ENCODE assay signal across 15 cellular contexts in genomic region chr20:32467506-32468312, GRCh38.
DNase-seq lines count a peak whose midpoint lies in the region; ATAC-seq and TF ChIP-seq lines count a peak whose summit lies in the region.
"Had no signal": no experiment of that assay in that cellular context is flagged by ENCODE, and none has a peak within 500 bp of the region (broad histone marks: within the 10 kb centered on the region; RNA-seq: fewer than 3 reads in every experiment).

No MANE protein-coding gene starts in this region.

- H3K4me3 Mint-ChIP-seq in stimulated activated memory B cell treated with anti-CD40 and anti-IgM and Interleukin-4, amounts not matched to agents 10 μg/mL and 1 μg/mL and 100 μg/mL, for 72 hours, result no peak overlapping the region

- H2AFZ ChIP-seq in DND-41 (ENCODE audit: low read depth, low read length), result no peak overlapping the region

- peaks cover 91% of the 10 kb centered on the region for H3K79me2 ChIP-seq in DND-41 (ENCODE audit: insufficient read depth, low read length)

- H3K4me3 ChIP-seq in DND-41 (ENCODE audit: low read depth in 1 of 2, low read length in 2 of 2) (no peak overlapping the region), lower lobe of right lung (no peak overlapping the region)
- H3K4me3 ChIP-seq: ovary had no signal

- H3K36me3 ChIP-seq in DND-41 (ENCODE audit: insufficient read depth, low read length), result peaks cover 86% of the 10 kb centered on the region
- H3K36me3 ChIP-seq in lower lobe of right lung, result peaks cover 10% of the 10 kb centered on the region
- H3K36me3 ChIP-seq: ovary had no signal

- H3K27me3 ChIP-seq in DND-41 (ENCODE audit: insufficient read depth, low read length, poor library complexity), result no peaks in the 10 kb centered on the region
- no peaks in the 10 kb centered on the region for H3K27me3 ChIP-seq in lower lobe of right lung (ENCODE audit: low read depth)
- H3K27me3 ChIP-seq: ovary had no signal

- peaks cover 83% of the 10 kb centered on the region for H4K20me1 ChIP-seq in DND-41 (ENCODE audit: insufficient read depth, low read length)

- no peak for DNase-seq in DND-41
- DNase-seq in caudate nucleus (lab: John Stamatoyannopoulos, UW), result no peak
- DNase-seq in lower lobe of right lung, result no peak
- DNase-seq in AG20443 (ENCODE audit: low spot score), result no peak
- no peak for DNase-seq in MV-4-11 (lab: John Stamatoyannopoulos, UW)
- DNase-seq: activated CD4-positive, alpha-beta T cell treated with anti-CD3 and anti-CD28 coated beads for 4 hours; GDM1; KG1; NCI-H146; NCI-H510A treated with DMSO at 0.1 percent for 48 hours; T-helper 1 cell had no signal

- H3K27me3 Mint-ChIP-seq in stimulated activated memory B cell treated with anti-CD40 and anti-IgM and Interleukin-4, amounts not matched to agents 10 μg/mL and 1 μg/mL and 100 μg/mL, for 72 hours, result no peaks in the 10 kb centered on the region

- TF ChIP-seq CTCF in DND-41 (IDR thresholded peaks at IDR 0.05; ENCODE audit: borderline replicate concordance, extremely low read depth, low read length, poor library complexity, severe bottlenecking), result no peak
- no peak for TF ChIP-seq CTCF in lower lobe of right lung (IDR thresholded peaks at IDR 0.05)

- no peaks in the 10 kb centered on the region for H3K9me3 Mint-ChIP-seq in stimulated activated memory B cell treated with anti-CD40 and anti-IgM and Interleukin-4, amounts not matched to agents 10 μg/mL and 1 μg/mL and 100 μg/mL, for 72 hours

- H3K36me3 Mint-ChIP-seq in stimulated activated memory B cell treated with anti-CD40 and anti-IgM and Interleukin-4, amounts not matched to agents 10 μg/mL and 1 μg/mL and 100 μg/mL, for 72 hours, result no peaks in the 10 kb centered on the region

- H3K9me3 ChIP-seq in DND-41 (ENCODE audit: insufficient read depth, low read length, severe bottlenecking) (no peaks in the 10 kb centered on the region), lower lobe of right lung (no peaks in the 10 kb centered on the region)
- H3K9me3 ChIP-seq: ovary had no signal

- H3K4me1 Mint-ChIP-seq in stimulated activated memory B cell treated with anti-CD40 and anti-IgM and Interleukin-4, amounts not matched to agents 10 μg/mL and 1 μg/mL and 100 μg/mL, for 72 hours, result peaks cover 27% of the 10 kb centered on the region

- no peaks in the 10 kb centered on the region for H3K4me1 ChIP-seq in DND-41 (ENCODE audit: insufficient read depth, low read length)
- peaks cover 86% of the 10 kb centered on the region for H3K4me1 ChIP-seq in lower lobe of right lung

- intact Hi-C loops in lower lobe of right lung (cut with DNase I), result no loop called here

- no peak overlapping the region for H3K9ac ChIP-seq in DND-41 (ENCODE audit: low read depth, low read length)

- no peak overlapping the region for H3K4me2 ChIP-seq in DND-41 (ENCODE audit: insufficient read depth, low read length)

- H3K27ac Mint-ChIP-seq in stimulated activated memory B cell treated with anti-CD40 and anti-IgM and Interleukin-4, amounts not matched to agents 10 μg/mL and 1 μg/mL and 100 μg/mL, for 72 hours, result peak overlapping the region; percentile 31

- no peak for ATAC-seq in DND-41 (ENCODE audit: insufficient read depth, low read depth)
- no peak for ATAC-seq in lower lobe of right lung
- ATAC-seq in stimulated activated memory B cell treated with anti-CD40 and anti-IgM and Interleukin-4, amounts not matched to agents 10 μg/mL and 1 μg/mL and 100 μg/mL, for 72 hours, result peak; percentile 25
- ATAC-seq in HG02884 (IDR thresholded peaks at IDR 0.05; ENCODE audit: unreplicated experiment), result no peak

- H3K27ac ChIP-seq in DND-41 (ENCODE audit: low read length) (0 out of 2 replicates have a peak overlapping the region, but pooled peaks have one; percentile 14), caudate nucleus (ENCODE audit: low read depth, low read length) (peak overlapping the region; percentile 88), lower lobe of right lung (peak overlapping the region; percentile 75)
- H3K27ac ChIP-seq: C4-2B, ovary had no signal

Comparison
In these comparisons a context has a peak if more than half of its experiments do, and no peak if none do; other contexts are left out.
1. H3K27ac ChIP-seq: peak in every context shown above with its lines; median percentile 88 in caudate nucleus; 75 in lower lobe of right lung; 14 in DND-41.